ENCODE assay signal across 9 cellular contexts in genomic region chr6:151374024-151374423, GRCh38. TPM values are rescaled to one million over a fixed set of nuclear protein-coding genes. Genes with fewer than 3 reads are reported as not detected.
DNase-seq lines count a peak whose midpoint lies in the region; ATAC-seq and TF ChIP-seq lines count a peak whose summit lies in the region.
"Had no signal": no experiment of that assay in that cellular context is flagged by ENCODE, and none has a peak within 500 bp of the region (broad histone marks: within the 10 kb centered on the region; RNA-seq: fewer than 3 reads in every experiment).

No MANE protein-coding gene starts in this region.

- H3K27ac ChIP-seq in PC-3 (ENCODE audit: low read length) = no peak overlapping the region
- peak overlapping the region; percentile 80 for H3K27ac ChIP-seq in endodermal cell (ENCODE audit: low read depth, low read length)
- H3K27ac ChIP-seq in WERI-Rb-1 = no peak overlapping the region

- ATAC-seq in PC-3 (no peak), GM21529 (IDR thresholded peaks at IDR 0.05; ENCODE audit: unreplicated experiment) (no peak)

- H3F3A ChIP-seq in PC-3 (ENCODE audit: low read length, unreplicated experiment) = peaks cover 3% of the 10 kb centered on the region

- intact Hi-C loops in PC-3 (cut with micrococcal nuclease) = no loop called here

- TF ChIP-seq CTCF in PC-3 (conservative IDR thresholded peaks at IDR 0.05; ENCODE audit: low read depth, low read length) (no peak), endodermal cell (conservative IDR thresholded peaks at IDR 0.05) (no peak), neural crest cell (conservative IDR thresholded peaks at IDR 0.05) (no peak), WERI-Rb-1 (IDR thresholded peaks at IDR 0.05; ENCODE audit: low read depth, low read length) (no peak), HFFc6 (IDR thresholded peaks at IDR 0.05) (no peak)

- POLR2A ChIA-PET in PC-3 (lab: Charles Lee; ENCODE audit: unreplicated experiment) = interaction anchor here (0.7 kb wide), 1 partner anchor 1327 kb away, joined by 3 read pairs; no protein-coding TSS in a partner anchor

- H3K27me3 Mint-ChIP-seq in endodermal cell (ENCODE audit: insufficient read depth) = no peaks in the 10 kb centered on the region
- no peaks in the 10 kb centered on the region for H3K27me3 Mint-ChIP-seq in neural crest cell (ENCODE audit: low read depth)
- H3K27me3 Mint-ChIP-seq in HFFc6 (ENCODE audit: insufficient read depth) = no peaks in the 10 kb centered on the region; the same call in 1 of the 2 replicates

- DNase-seq in H7 (peak; percentile 51), PC-3 (peak; percentile 5), endodermal cell (peak; percentile 71), neural crest cell (ENCODE audit: low read depth, low spot score) (peak; percentile 37), WERI-Rb-1 (no peak), HFFc6 (no peak)
- DNase-seq: IMR-90, SHP77 had no signal

- no peaks in the 10 kb centered on the region for H3K9me2 ChIP-seq in PC-3 (replicated peaks; ENCODE audit: low read length)

- no peaks in the 10 kb centered on the region for H3K9me3 ChIP-seq in PC-3 (ENCODE audit: low read length)
- peaks cover 5% of the 10 kb centered on the region for H3K9me3 ChIP-seq in endodermal cell (ENCODE audit: control insufficient read depth, low read length)
- no peaks in the 10 kb centered on the region for H3K9me3 ChIP-seq in WERI-Rb-1 (ENCODE audit: severe bottlenecking)

- H3K9ac ChIP-seq in PC-3 (ENCODE audit: low read length) (no peak overlapping the region), endodermal cell (ENCODE audit: extremely low read depth, low read length, poor library complexity, severe bottlenecking) (peak overlapping the region; percentile 19)

- H3K36me3 Mint-ChIP-seq in endodermal cell (ENCODE audit: low read depth) = peaks cover 27% of the 10 kb centered on the region
- H3K36me3 Mint-ChIP-seq in neural crest cell (ENCODE audit: low read depth) = peaks cover 9% of the 10 kb centered on the region
- H3K36me3 Mint-ChIP-seq in HFFc6 (ENCODE audit: low read depth) = peaks cover 11% of the 10 kb centered on the region

- no peaks in the 10 kb centered on the region for H4K20me1 ChIP-seq in PC-3 (ENCODE audit: low read length)

- no TSS peak for BruUV-seq in PC-3 (replicated peaks; lab: Mats Ljungman, UMichigan)

- no peak overlapping the region for H3K4me3 ChIP-seq in H7 (ENCODE audit: insufficient read depth, low read depth, low read length)
- H3K4me3 ChIP-seq in PC-3 (ENCODE audit: low read length) = peak overlapping the region; percentile 57; the same call in 1 of the 2 replicates
- no peak overlapping the region for H3K4me3 ChIP-seq in endodermal cell (ENCODE audit: low read length)
- H3K4me3 ChIP-seq in WERI-Rb-1 (ENCODE audit: low read depth, low read length) = no peak overlapping the region

- H2AFZ ChIP-seq in PC-3 (ENCODE audit: low read length) = no peak overlapping the region

- H3K9me3 Mint-ChIP-seq in endodermal cell = peaks cover 3% of the 10 kb centered on the region
- H3K9me3 Mint-ChIP-seq in neural crest cell = no peaks in the 10 kb centered on the region
- H3K9me3 Mint-ChIP-seq in HFFc6 = no peaks in the 10 kb centered on the region

- H3K27ac Mint-ChIP-seq in endodermal cell = peak overlapping the region; percentile 45
- peak overlapping the region; percentile 83 for H3K27ac Mint-ChIP-seq in neural crest cell (ENCODE audit: unreplicated experiment)
- no peak overlapping the region for H3K27ac Mint-ChIP-seq in HFFc6

- peaks cover 62% of the 10 kb centered on the region for H3K79me2 ChIP-seq in PC-3 (ENCODE audit: low read length)

- H3K4me1 ChIP-seq in PC-3 (ENCODE audit: insufficient read depth, low read length) (peaks cover 15% of the 10 kb centered on the region), endodermal cell (ENCODE audit: control insufficient read depth, insufficient read depth, low read length) (peaks cover 7% of the 10 kb centered on the region)

- CTCF ChIA-PET in PC-3 (lab: Charles Lee) = interaction anchor here (0.6 kb wide), 1 partner anchor 50 kb away, joined by 12 read pairs; no protein-coding TSS in a partner anchor

- H3K36me3 ChIP-seq in H7 (replicated peaks; ENCODE audit: control insufficient read depth, insufficient read depth, low read length) = peaks cover 1% of the 10 kb centered on the region
- H3K36me3 ChIP-seq in PC-3 (ENCODE audit: low read depth, low read length) = peaks cover 11% of the 10 kb centered on the region; the same call in 1 of the 2 replicates
- H3K36me3 ChIP-seq in endodermal cell (ENCODE audit: control insufficient read depth, insufficient read depth, low read length) = peaks cover 38% of the 10 kb centered on the region
- H3K36me3 ChIP-seq in WERI-Rb-1 = peaks cover 14% of the 10 kb centered on the region

- peaks cover 7% of the 10 kb centered on the region for H3K4me1 Mint-ChIP-seq in endodermal cell
- peaks cover 64% of the 10 kb centered on the region for H3K4me1 Mint-ChIP-seq in neural crest cell
- H3K4me1 Mint-ChIP-seq in HFFc6 (ENCODE audit: low read depth) = peaks cover 32% of the 10 kb centered on the region

- H3K27me3 ChIP-seq in H7 (ENCODE audit: control insufficient read depth, insufficient read depth, low read length) (no peaks in the 10 kb centered on the region), PC-3 (ENCODE audit: low read length) (no peaks in the 10 kb centered on the region), endodermal cell (ENCODE audit: control insufficient read depth, insufficient read depth, low read length, poor library complexity, severe bottlenecking) (no peaks in the 10 kb centered on the region), WERI-Rb-1 (ENCODE audit: insufficient read depth, low read depth, severe bottlenecking) (no peaks in the 10 kb centered on the region)

- H3K4me2 ChIP-seq in PC-3 (ENCODE audit: low read length) = peak overlapping the region; percentile 87

- H3K4me3 Mint-ChIP-seq in endodermal cell (no peak overlapping the region), neural crest cell (peak overlapping the region; percentile 56), HFFc6 (no peak overlapping the region)

- WGBS in endodermal cell (ENCODE audit: insufficient coverage in 1 of 2, insufficient read length in 1 of 2), 2 experiments = 63 to 69% methylated on average over 2 to 4 of the region's 4 CpGs

RNA-seq across cellular contexts. Expression of gene ZBTB2, which starts 17.3 kb away (rescaled TPM):
- 13.8 and 15.5 TPM in 2 replicates for total RNA-seq in H7 (2014; rRNA removed; shearing (Covaris generic))
- total RNA-seq in PC-3 (2014; rRNA removed) (17.5 and 20.3 TPM in 2 replicates), endodermal cell (10 to 100 TPM; 11.4 to 15.2 TPM), neural crest cell (17.5 and 17.7 TPM in 2 replicates)
- polyA plus RNA-seq in endodermal cell (2013, experiment 1 of 2) = 11.3 TPM
- 11.1 TPM for polyA plus RNA-seq in endodermal cell (2013, experiment 2 of 2)
- total RNA-seq in HFFc6 (2021; fragmentation: NEBNext Ultra II Directional; extraction: Animal tissue kit (Norgen Biotek cat#: 25700)) = 10 to 100 TPM; 16.5 to 22.1 (median 19.3) TPM

Comparison
In these comparisons a context has a peak if more than half of its experiments do, and no peak if none do; other contexts are left out.
1. DNase-seq: peak in H7 (single experiment), PC-3 (single experiment), endodermal cell (single experiment) and neural crest cell (single experiment); none in WERI-Rb-1 (single experiment) and HFFc6 (single experiment).